Comparison of ENCODE assay signal across 13 cellular contexts in genomic region chrX:34654939-34655338, GRCh38. TPM values are rescaled to one million over a fixed set of nuclear protein-coding genes. Genes with fewer than 3 reads are reported as not detected.
DNase-seq lines count a peak whose midpoint lies in the region; ATAC-seq and TF ChIP-seq lines count a peak whose summit lies in the region.
"Had no signal": no experiment of that assay in that cellular context is flagged by ENCODE, and none has a peak within 500 bp of the region (broad histone marks: within the 10 kb centered on the region; RNA-seq: fewer than 3 reads in every experiment).

No MANE protein-coding gene starts in this region.

- peaks cover 9% of the 10 kb centered on the region for H3K27me3 Mint-ChIP-seq in osteocyte (ENCODE audit: unreplicated experiment)
- H3K27me3 Mint-ChIP-seq in activated naive CD8-positive, alpha-beta T cell treated with anti-CD3 and anti-CD28 coated beads, Interleukin-2, amount 50 U/mL, for 24 hours: peaks cover 20% of the 10 kb centered on the region

- no peaks in the 10 kb centered on the region for H3K9me3 Mint-ChIP-seq in osteocyte (ENCODE audit: unreplicated experiment)
- no peaks in the 10 kb centered on the region for H3K9me3 Mint-ChIP-seq in activated naive CD8-positive, alpha-beta T cell treated with anti-CD3 and anti-CD28 coated beads, Interleukin-2, amount 50 U/mL, for 24 hours
- H3K9me3 Mint-ChIP-seq: activated B cell treated with CpG ODN at 0.5 μM for 24 hours; activated naive CD4-positive, alpha-beta T cell treated with anti-CD3 and anti-CD28 coated beads, Interleukin-2, amount 10 ng/mL, durations not matched to agents 7 days and 5 days had no signal

- peak overlapping the region; percentile 72 for H3K27ac ChIP-seq in SJSA1
- H3K27ac ChIP-seq in gastroesophageal sphincter: peak overlapping the region; percentile 61 to 95 (median 92)
- H3K27ac ChIP-seq: PC-9 had no signal

- ATAC-seq in gastroesophageal sphincter (no peak), GM18907 (IDR thresholded peaks at IDR 0.05; ENCODE audit: unreplicated experiment) (no peak)
- no peak for ATAC-seq in activated naive CD8-positive, alpha-beta T cell treated with anti-CD3 and anti-CD28 coated beads, Interleukin-2, amount 50 U/mL, for 24 hours

- H3K4me3 ChIP-seq in AG04449 (ENCODE audit: low read depth, low read length) (peak overlapping the region; percentile 75), SJSA1 (peak overlapping the region; percentile 78), gastroesophageal sphincter (peak overlapping the region; percentile 77 to 94)
- H3K4me3 ChIP-seq: PC-9 had no signal

- H3K9me3 ChIP-seq in SJSA1 (replicated peaks): no peaks in the 10 kb centered on the region
- H3K9me3 ChIP-seq in gastroesophageal sphincter: no peaks in the 10 kb centered on the region

- H3K36me3 ChIP-seq in SJSA1 (no peaks in the 10 kb centered on the region), gastroesophageal sphincter (no peaks in the 10 kb centered on the region)

- peak overlapping the region; percentile 94 for H3K27ac Mint-ChIP-seq in osteocyte (ENCODE audit: unreplicated experiment)
- H3K27ac Mint-ChIP-seq in activated naive CD8-positive, alpha-beta T cell treated with anti-CD3 and anti-CD28 coated beads, Interleukin-2, amount 50 U/mL, for 24 hours: no peak overlapping the region
- H3K27ac Mint-ChIP-seq: activated B cell treated with CpG ODN at 0.5 μM for 24 hours; activated naive CD4-positive, alpha-beta T cell treated with anti-CD3 and anti-CD28 coated beads, Interleukin-2, amount 10 ng/mL, durations not matched to agents 7 days and 5 days; CD4-positive, CD25-positive, alpha-beta regulatory T cell had no signal

- TF ChIP-seq CTCF in AG04449 (IDR thresholded peaks at IDR 0.05; ENCODE audit: insufficient read depth, low read length, missing control alignments) (no peak), gastroesophageal sphincter (IDR thresholded peaks at IDR 0.05) (no peak), osteocyte (IDR thresholded peaks at IDR 0.05) (no peak)

- H3K4me3 Mint-ChIP-seq in osteocyte (ENCODE audit: unreplicated experiment): peak overlapping the region; percentile 89
- no peak overlapping the region for H3K4me3 Mint-ChIP-seq in activated naive CD8-positive, alpha-beta T cell treated with anti-CD3 and anti-CD28 coated beads, Interleukin-2, amount 50 U/mL, for 24 hours
- H3K4me3 Mint-ChIP-seq: activated B cell treated with CpG ODN at 0.5 μM for 24 hours; activated naive CD4-positive, alpha-beta T cell treated with anti-CD3 and anti-CD28 coated beads, Interleukin-2, amount 10 ng/mL, durations not matched to agents 7 days and 5 days; CD4-positive, CD25-positive, alpha-beta regulatory T cell had no signal

- POLR2A ChIA-PET in AG04449 (lab: Yijun Ruan, JAX): no interaction called here

- DNase-seq in AG04449 (ENCODE audit: low read depth, low spot score): no peak
- peak in 1 of 2 experiments; percentile 37 for DNase-seq in SJSA1 (ENCODE audit: low read depth in 1 of 2, low spot score in 2 of 2)
- no peak for DNase-seq in osteocyte (ENCODE audit: extremely low spot score, unreplicated experiment)
- no peak for DNase-seq in activated naive CD8-positive, alpha-beta T cell treated with anti-CD3 and anti-CD28 coated beads, Interleukin-2, amount 50 U/mL, for 24 hours
- DNase-seq in effector CD4-positive, alpha-beta T cell: no peak
- DNase-seq in AG20443 (ENCODE audit: low spot score): no peak
- DNase-seq: activated B cell treated with CpG ODN at 0.5 μM for 24 hours; activated naive CD4-positive, alpha-beta T cell treated with anti-CD3 and anti-CD28 coated beads, Interleukin-2, amount 10 ng/mL, durations not matched to agents 7 days and 5 days; CD4-positive, CD25-positive, alpha-beta regulatory T cell; NCI-H1048; PC-9 had no signal

- peaks cover 35% of the 10 kb centered on the region for H3K4me1 Mint-ChIP-seq in osteocyte (ENCODE audit: unreplicated experiment)
- peaks cover 2% of the 10 kb centered on the region for H3K4me1 Mint-ChIP-seq in activated naive CD8-positive, alpha-beta T cell treated with anti-CD3 and anti-CD28 coated beads, Interleukin-2, amount 50 U/mL, for 24 hours
- H3K4me1 Mint-ChIP-seq: CD4-positive, CD25-positive, alpha-beta regulatory T cell had no signal

- H3K36me3 Mint-ChIP-seq in osteocyte (ENCODE audit: unreplicated experiment): no peaks in the 10 kb centered on the region
- no peaks in the 10 kb centered on the region for H3K36me3 Mint-ChIP-seq in activated naive CD8-positive, alpha-beta T cell treated with anti-CD3 and anti-CD28 coated beads, Interleukin-2, amount 50 U/mL, for 24 hours (ENCODE audit: low read depth)
- H3K36me3 Mint-ChIP-seq: activated naive CD4-positive, alpha-beta T cell treated with anti-CD3 and anti-CD28 coated beads, Interleukin-2, amount 10 ng/mL, durations not matched to agents 7 days and 5 days; CD4-positive, CD25-positive, alpha-beta regulatory T cell had no signal

- H3K27me3 ChIP-seq in SJSA1 (replicated peaks) (no peaks in the 10 kb centered on the region), gastroesophageal sphincter (no peaks in the 10 kb centered on the region)

- no peak for TF ChIP-seq EP300 in gastroesophageal sphincter (IDR thresholded peaks at IDR 0.05)

- TF ChIP-seq POLR2A in gastroesophageal sphincter (IDR thresholded peaks at IDR 0.05): no peak

- H3K4me1 ChIP-seq in SJSA1 (replicated peaks): no peaks in the 10 kb centered on the region; the same call in 1 of the 2 replicates
- peaks cover 0 to 24% (median 0%) of the 10 kb centered on the region in 3 donors for H3K4me1 ChIP-seq in gastroesophageal sphincter

- CTCF ChIA-PET in AG04449 (lab: Yijun Ruan, JAX): interaction anchor here (0.6 to 1.3 kb wide), 2 partner anchors 132 to 264 kb away, joined by 3 to 4 read pairs; no protein-coding TSS in a partner anchor

- 20 to 31% methylated on average over 5 to 6 of the region's 6 CpGs for WGBS in gastroesophageal sphincter (ENCODE audit: low coverage in 1 of 2), 2 donors

RNA-seq across cellular contexts. Expression of gene TMEM47, which starts 2.1 kb away (rescaled TPM):
- 46.1 and 59.6 TPM in 2 replicates for total RNA-seq in SJSA1 (2014; rRNA removed; shearing (Covaris generic))
- 100 to 1,000 TPM; 146 to 308 (median 216) TPM for total RNA-seq in gastroesophageal sphincter
- total RNA-seq in osteocyte: 51.6 and 53.3 TPM in 2 replicates
- total RNA-seq: activated B cell treated with CpG ODN at 0.5 μM for 24 hours; CD4-positive, CD25-positive, alpha-beta regulatory T cell; PC-9 had no signal
